ENCODE assay signal across 1 cellular context in the genomic region with DNA sequence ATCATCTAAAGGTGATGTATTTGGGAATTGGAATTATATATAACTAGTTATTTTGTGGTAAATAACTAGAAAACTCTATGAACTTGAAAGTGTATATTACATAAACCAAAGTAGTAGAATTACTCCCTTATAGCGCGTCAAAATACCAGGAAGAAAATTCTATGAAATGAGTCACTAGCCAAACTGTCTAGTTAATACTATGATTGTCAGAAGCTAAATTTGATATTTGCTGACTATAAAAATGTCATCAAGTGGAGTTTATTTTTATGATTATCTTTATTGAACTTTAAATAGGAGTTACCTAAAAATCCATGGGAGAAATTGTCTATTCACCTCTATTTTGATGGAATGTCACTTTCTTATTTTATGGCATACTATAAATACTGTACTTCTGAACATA.
TF ChIP-seq lines count a peak whose summit lies in the region.

No MANE protein-coding gene starts in this region.

TF ChIP-seq in K562, 482 proteins besides CTCF, POLR2A, EP300 and RAD21 (continued from another document):
- TF ChIP-seq, protein P1, sequence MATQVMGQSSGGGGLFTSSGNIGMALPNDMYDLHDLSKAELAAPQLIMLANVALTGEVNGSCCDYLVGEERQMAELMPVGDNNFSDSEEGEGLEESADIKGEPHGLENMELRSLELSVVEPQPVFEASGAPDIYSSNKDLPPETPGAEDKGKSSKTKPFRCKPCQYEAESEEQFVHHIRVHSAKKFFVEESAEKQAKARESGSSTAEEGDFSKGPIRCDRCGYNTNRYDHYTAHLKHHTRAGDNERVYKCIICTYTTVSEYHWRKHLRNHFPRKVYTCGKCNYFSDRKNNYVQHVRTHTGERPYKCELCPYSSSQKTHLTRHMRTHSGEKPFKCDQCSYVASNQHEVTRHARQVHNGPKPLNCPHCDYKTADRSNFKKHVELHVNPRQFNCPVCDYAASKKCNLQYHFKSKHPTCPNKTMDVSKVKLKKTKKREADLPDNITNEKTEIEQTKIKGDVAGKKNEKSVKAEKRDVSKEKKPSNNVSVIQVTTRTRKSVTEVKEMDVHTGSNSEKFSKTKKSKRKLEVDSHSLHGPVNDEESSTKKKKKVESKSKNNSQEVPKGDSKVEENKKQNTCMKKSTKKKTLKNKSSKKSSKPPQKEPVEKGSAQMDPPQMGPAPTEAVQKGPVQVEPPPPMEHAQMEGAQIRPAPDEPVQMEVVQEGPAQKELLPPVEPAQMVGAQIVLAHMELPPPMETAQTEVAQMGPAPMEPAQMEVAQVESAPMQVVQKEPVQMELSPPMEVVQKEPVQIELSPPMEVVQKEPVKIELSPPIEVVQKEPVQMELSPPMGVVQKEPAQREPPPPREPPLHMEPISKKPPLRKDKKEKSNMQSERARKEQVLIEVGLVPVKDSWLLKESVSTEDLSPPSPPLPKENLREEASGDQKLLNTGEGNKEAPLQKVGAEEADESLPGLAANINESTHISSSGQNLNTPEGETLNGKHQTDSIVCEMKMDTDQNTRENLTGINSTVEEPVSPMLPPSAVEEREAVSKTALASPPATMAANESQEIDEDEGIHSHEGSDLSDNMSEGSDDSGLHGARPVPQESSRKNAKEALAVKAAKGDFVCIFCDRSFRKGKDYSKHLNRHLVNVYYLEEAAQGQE (CRISPR knock-in tag; IDR thresholded peaks at IDR 0.05; ENCODE audit: low read depth): no peak
- TF ChIP-seq ZKSCAN1 (IDR thresholded peaks at IDR 0.05; ENCODE audit: low read depth, low read length) (no peak), MIER1 (IDR thresholded peaks at IDR 0.05; ENCODE audit: low read depth) (0 out of 2 replicates have a peak, but pooled peaks have one; percentile 9)
- TF ChIP-seq, protein P2, sequence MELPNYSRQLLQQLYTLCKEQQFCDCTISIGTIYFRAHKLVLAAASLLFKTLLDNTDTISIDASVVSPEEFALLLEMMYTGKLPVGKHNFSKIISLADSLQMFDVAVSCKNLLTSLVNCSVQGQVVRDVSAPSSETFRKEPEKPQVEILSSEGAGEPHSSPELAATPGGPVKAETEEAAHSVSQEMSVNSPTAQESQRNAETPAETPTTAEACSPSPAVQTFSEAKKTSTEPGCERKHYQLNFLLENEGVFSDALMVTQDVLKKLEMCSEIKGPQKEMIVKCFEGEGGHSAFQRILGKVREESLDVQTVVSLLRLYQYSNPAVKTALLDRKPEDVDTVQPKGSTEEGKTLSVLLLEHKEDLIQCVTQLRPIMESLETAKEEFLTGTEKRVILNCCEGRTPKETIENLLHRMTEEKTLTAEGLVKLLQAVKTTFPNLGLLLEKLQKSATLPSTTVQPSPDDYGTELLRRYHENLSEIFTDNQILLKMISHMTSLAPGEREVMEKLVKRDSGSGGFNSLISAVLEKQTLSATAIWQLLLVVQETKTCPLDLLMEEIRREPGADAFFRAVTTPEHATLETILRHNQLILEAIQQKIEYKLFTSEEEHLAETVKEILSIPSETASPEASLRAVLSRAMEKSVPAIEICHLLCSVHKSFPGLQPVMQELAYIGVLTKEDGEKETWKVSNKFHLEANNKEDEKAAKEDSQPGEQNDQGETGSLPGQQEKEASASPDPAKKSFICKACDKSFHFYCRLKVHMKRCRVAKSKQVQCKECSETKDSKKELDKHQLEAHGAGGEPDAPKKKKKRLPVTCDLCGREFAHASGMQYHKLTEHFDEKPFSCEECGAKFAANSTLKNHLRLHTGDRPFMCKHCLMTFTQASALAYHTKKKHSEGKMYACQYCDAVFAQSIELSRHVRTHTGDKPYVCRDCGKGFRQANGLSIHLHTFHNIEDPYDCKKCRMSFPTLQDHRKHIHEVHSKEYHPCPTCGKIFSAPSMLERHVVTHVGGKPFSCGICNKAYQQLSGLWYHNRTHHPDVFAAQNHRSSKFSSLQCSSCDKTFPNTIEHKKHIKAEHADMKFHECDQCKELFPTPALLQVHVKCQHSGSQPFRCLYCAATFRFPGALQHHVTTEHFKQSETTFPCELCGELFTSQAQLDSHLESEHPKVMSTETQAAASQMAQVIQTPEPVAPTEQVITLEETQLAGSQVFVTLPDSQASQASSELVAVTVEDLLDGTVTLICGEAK (IDR thresholded peaks at IDR 0.05): 0 out of 2 replicates have a peak, but pooled peaks have one; percentile 4
- TF ChIP-seq, protein P2 (CRISPR knock-in tag; IDR thresholded peaks at IDR 0.05): no peak
